In genomic region chr17:48930435-48930873, GRCh38 we compare ENCODE assay signal across 1 cellular context.
A peak's percentile ranks its signal among the peaks of the same experiment; 100 is the strongest.
TF ChIP-seq lines count a peak whose summit lies in the region.

No MANE protein-coding gene starts in this region.

TF ChIP-seq in HepG2, 621 proteins besides CTCF, POLR2A, EP300 and RAD21 (continued from another document and continues in another):
- TF ChIP-seq HOXA5 (CRISPR knock-in tag; IDR thresholded peaks at IDR 0.05): 0 out of 2 replicates have a peak, but pooled peaks have one; percentile 44
- no peak for TF ChIP-seq CENPX (CRISPR knock-in tag; IDR thresholded peaks at IDR 0.05)
- TF ChIP-seq ZBTB34 (CRISPR knock-in tag; IDR thresholded peaks at IDR 0.05): 0 out of 2 replicates have a peak, but pooled peaks have one; percentile 56
- no peak for TF ChIP-seq MYNN (CRISPR knock-in tag; IDR thresholded peaks at IDR 0.05; ENCODE audit: low read depth)
- TF ChIP-seq SSRP1 (CRISPR knock-in tag; IDR thresholded peaks at IDR 0.05): peak; percentile 71; the same call in 1 of the 2 replicates
- TF ChIP-seq ZFP90 (CRISPR knock-in tag; IDR thresholded peaks at IDR 0.05; ENCODE audit: borderline replicate concordance): 0 out of 2 replicates have a peak, but pooled peaks have one; percentile 28
- no peak for TF ChIP-seq RFX5 (IDR thresholded peaks at IDR 0.05; ENCODE audit: low read depth, low read length)
- no peak for TF ChIP-seq KLF6 (CRISPR knock-in tag; IDR thresholded peaks at IDR 0.05)
- peak; percentile 53 for TF ChIP-seq ZFY (CRISPR knock-in tag; IDR thresholded peaks at IDR 0.05)
- TF ChIP-seq RBM22 (optimal IDR thresholded peaks at IDR 0.05; ENCODE audit: low read length): peak; percentile 87
- TF ChIP-seq GZF1 (CRISPR knock-in tag; IDR thresholded peaks at IDR 0.05): no peak
- peak; percentile 48; the same call in 1 of the 2 replicates for TF ChIP-seq BORCS8-MEF2B (CRISPR knock-in tag; IDR thresholded peaks at IDR 0.05)
- TF ChIP-seq GLMP (CRISPR knock-in tag; IDR thresholded peaks at IDR 0.05; ENCODE audit: borderline replicate concordance): no peak
- no peak for TF ChIP-seq MZF1 (CRISPR knock-in tag; IDR thresholded peaks at IDR 0.05; ENCODE audit: borderline replicate concordance)
- no peak for TF ChIP-seq HOMEZ (CRISPR knock-in tag; IDR thresholded peaks at IDR 0.05; ENCODE audit: low read depth)
- no peak for TF ChIP-seq ZSCAN31 (CRISPR knock-in tag; IDR thresholded peaks at IDR 0.05; ENCODE audit: low read depth)
- TF ChIP-seq ZNF629 (CRISPR knock-in tag; conservative IDR thresholded peaks at IDR 0.05): no peak
- 0 out of 2 replicates have a peak, but pooled peaks have one; percentile 30 for TF ChIP-seq ZNF263 (CRISPR knock-in tag; IDR thresholded peaks at IDR 0.05)
- no peak for TF ChIP-seq PRPF4 (IDR thresholded peaks at IDR 0.05; ENCODE audit: low read depth, low read length, poor library complexity, severe bottlenecking)
- no peak; the same call in 1 of the 2 replicates for TF ChIP-seq NR2F6 (IDR thresholded peaks at IDR 0.05)
- peak; percentile 49; the same call in 1 of the 2 replicates for TF ChIP-seq NR2F6 (CRISPR knock-in tag; IDR thresholded peaks at IDR 0.05)
- no peak for TF ChIP-seq ZBTB44 (CRISPR knock-in tag; IDR thresholded peaks at IDR 0.05)
- 0 out of 2 replicates have a peak, but pooled peaks have one; percentile 66 for TF ChIP-seq REPIN1 (CRISPR knock-in tag; IDR thresholded peaks at IDR 0.05; ENCODE audit: borderline replicate concordance, low read depth)
- TF ChIP-seq ZSCAN29 (CRISPR knock-in tag; conservative IDR thresholded peaks at IDR 0.05): 0 out of 2 replicates have a peak, but pooled peaks have one; percentile 26
- TF ChIP-seq NONO (IDR thresholded peaks at IDR 0.05): no peak
- TF ChIP-seq NONO (CRISPR knock-in tag; conservative IDR thresholded peaks at IDR 0.05): peak; percentile 38
- TF ChIP-seq HNF4A (CRISPR knock-in tag; IDR thresholded peaks at IDR 0.05): peak; percentile 40; the same call in 1 of the 2 replicates
- TF ChIP-seq ZNF549 (CRISPR knock-in tag; IDR thresholded peaks at IDR 0.05): 0 out of 2 replicates have a peak, but pooled peaks have one; percentile 44
- no peak for TF ChIP-seq DRAP1 (CRISPR knock-in tag; IDR thresholded peaks at IDR 0.05)
- no peak for TF ChIP-seq ZXDC (CRISPR knock-in tag; IDR thresholded peaks at IDR 0.05)
- TF ChIP-seq FOSL1 (CRISPR knock-in tag; IDR thresholded peaks at IDR 0.05; ENCODE audit: borderline replicate concordance): no peak
- TF ChIP-seq SIN3A (IDR thresholded peaks at IDR 0.05; ENCODE audit: borderline replicate concordance, low read depth, low read length): no peak
- peak; percentile 10; the same call in 1 of the 2 replicates for TF ChIP-seq STAG1 (CRISPR knock-in tag; IDR thresholded peaks at IDR 0.05)
- no peak for TF ChIP-seq KAT7 (CRISPR knock-in tag; IDR thresholded peaks at IDR 0.05; ENCODE audit: borderline replicate concordance)
- TF ChIP-seq ZNF142 (CRISPR knock-in tag; IDR thresholded peaks at IDR 0.05): 0 out of 2 replicates have a peak, but pooled peaks have one; percentile 22
- TF ChIP-seq STAT5B (CRISPR knock-in tag; IDR thresholded peaks at IDR 0.05): no peak
- TF ChIP-seq ZC3H13 (CRISPR knock-in tag; IDR thresholded peaks at IDR 0.05): peak; percentile 52; the same call in 1 of the 2 replicates
- no peak for TF ChIP-seq ZNF558 (CRISPR knock-in tag; IDR thresholded peaks at IDR 0.05; ENCODE audit: borderline replicate concordance)
- TF ChIP-seq RBFOX2 (IDR thresholded peaks at IDR 0.05; ENCODE audit: low read depth, low read length): peak; percentile 54
- TF ChIP-seq POLR2G (IDR thresholded peaks at IDR 0.05; ENCODE audit: low read depth, low read length): peak; percentile 78
- no peak for TF ChIP-seq ZNF567 (CRISPR knock-in tag; IDR thresholded peaks at IDR 0.05; ENCODE audit: borderline replicate concordance)
- no peak for TF ChIP-seq ZNF609 (CRISPR knock-in tag; IDR thresholded peaks at IDR 0.05; ENCODE audit: borderline replicate concordance)
- no peak for TF ChIP-seq SNAI1 (CRISPR knock-in tag; IDR thresholded peaks at IDR 0.05; ENCODE audit: borderline replicate concordance)
- TF ChIP-seq LCORL (IDR thresholded peaks at IDR 0.05): no peak
- TF ChIP-seq LCORL (CRISPR knock-in tag; IDR thresholded peaks at IDR 0.05): peak; percentile 36; the same call in 1 of the 2 replicates
- 0 out of 2 replicates have a peak, but pooled peaks have one; percentile 35 for TF ChIP-seq NCOA1 (CRISPR knock-in tag; IDR thresholded peaks at IDR 0.05)
